Comparison of ENCODE assay signal across 22 cellular contexts in the genomic region with DNA sequence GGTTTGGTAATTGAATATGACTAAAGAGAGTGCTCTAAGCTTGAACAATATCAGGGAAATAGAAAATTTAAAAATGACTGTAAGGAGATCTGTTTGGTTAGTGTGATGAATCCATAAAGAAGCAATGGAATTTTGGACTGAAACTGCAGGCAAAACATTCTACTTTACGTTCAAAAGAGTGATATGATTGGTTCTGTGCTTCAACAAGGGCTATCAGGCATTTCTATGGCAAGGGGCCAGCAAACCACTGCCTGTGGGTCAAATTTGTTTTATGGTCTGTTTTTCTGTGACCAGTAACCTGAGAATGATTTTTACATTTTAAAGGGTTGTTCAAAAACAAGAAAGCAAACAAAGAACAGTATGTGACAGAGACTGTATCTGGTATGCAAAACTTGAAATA.
DNase-seq lines count a peak whose midpoint lies in the region; ATAC-seq and TF ChIP-seq lines count a peak whose summit lies in the region.
"Had no signal": no experiment of that assay in that cellular context is flagged by ENCODE, and none has a peak within 500 bp of the region (broad histone marks: within the 10 kb centered on the region; RNA-seq: fewer than 3 reads in every experiment).

No MANE protein-coding gene starts in this region.

- intact Hi-C loops in CD8-positive, alpha-beta T cell (cut with DNase I, micrococcal nuclease), result no loop called here
- intact Hi-C loops in left ventricle myocardium inferior (cut with micrococcal nuclease), result no loop called here
- intact Hi-C loops in Caco-2 (cut with micrococcal nuclease; ENCODE audit: unreplicated experiment), result no loop called here

- DNase-seq in AG09309 (ENCODE audit: low read depth), result peak; percentile 16
- peak; percentile 69 for DNase-seq in adipocyte (ENCODE audit: low read depth)
- peak; percentile 9 for DNase-seq in iris pigment epithelial cell (ENCODE audit: low read depth)
- no peak for DNase-seq in CD8-positive, alpha-beta T cell
- no peak for DNase-seq in left ventricle myocardium inferior
- DNase-seq in NOMO-1 (lab: John Stamatoyannopoulos, UW; ENCODE audit: unreplicated experiment in 2 of 2), result no peak
- no peak for DNase-seq in Caco-2
- DNase-seq: activated CD8-positive, alpha-beta memory T cell treated with anti-CD3 and anti-CD28 coated beads for 24 hours; activated naive CD8-positive, alpha-beta T cell treated with anti-CD3 and anti-CD28 coated beads, Interleukin-2, amount 10 ng/mL, durations not matched to agents 7 days and 5 days; erythroblast; glutamatergic neuron; NCI-H510A; OCI-M1; SJCRH30 had no signal

- no peak for ATAC-seq in CD8-positive, alpha-beta T cell
- ATAC-seq: activated CD4-positive, CD25-positive, alpha-beta regulatory T cell treated with anti-CD3 and anti-CD28 coated beads, Interleukin-2, amount 50 U/mL, for 24 hours; GM23338; sciatic nerve had no signal

- H3K27me3 Mint-ChIP-seq in CD8-positive, alpha-beta T cell (ENCODE audit: low read depth), result peaks cover 2% of the 10 kb centered on the region
- H3K27me3 Mint-ChIP-seq in Caco-2 (ENCODE audit: insufficient read depth, unreplicated experiment), result peaks cover 3% of the 10 kb centered on the region

- TF ChIP-seq CTCF in AG09309 (IDR thresholded peaks at IDR 0.05; ENCODE audit: control insufficient read depth, insufficient read depth, low read depth, low read length, missing control alignments) (no peak), HEK293 (tag by site-specific recombination; IDR thresholded peaks at IDR 0.05) (no peak), left ventricle myocardium inferior (IDR thresholded peaks at IDR 0.05; ENCODE audit: borderline replicate concordance) (no peak), Caco-2 (IDR thresholded peaks at IDR 0.05; ENCODE audit: insufficient read depth in 1 of 2, low read depth in 1 of 2, low read length in 1 of 2, severe bottlenecking in 1 of 2, unreplicated experiment in 1 of 2) (no peak)
- TF ChIP-seq CTCF in CD8-positive, alpha-beta T cell (IDR thresholded peaks at IDR 0.05), result no peak

- no peaks in the 10 kb centered on the region for H3K27me3 ChIP-seq in adipocyte (replicated peaks; ENCODE audit: control insufficient read depth, insufficient read depth, low read length)
- no peaks in the 10 kb centered on the region for H3K27me3 ChIP-seq in CD8-positive, alpha-beta T cell (ENCODE audit: insufficient read depth, low read length)
- no peaks in the 10 kb centered on the region for H3K27me3 ChIP-seq in left ventricle myocardium inferior (ENCODE audit: low read depth)
- H3K27me3 ChIP-seq in Caco-2 (replicated peaks; ENCODE audit: control insufficient read depth, insufficient read depth, low read length), result no peaks in the 10 kb centered on the region
- H3K27me3 ChIP-seq: cardiac muscle cell, ovary, SJCRH30, vagina had no signal

- no peaks in the 10 kb centered on the region for H3K9me3 Mint-ChIP-seq in CD8-positive, alpha-beta T cell
- H3K9me3 Mint-ChIP-seq in Caco-2 (ENCODE audit: unreplicated experiment), result no peaks in the 10 kb centered on the region
- H3K9me3 Mint-ChIP-seq: activated naive CD8-positive, alpha-beta T cell treated with anti-CD3 and anti-CD28 coated beads, Interleukin-2, amount 10 ng/mL, durations not matched to agents 7 days and 5 days; GM23338; T-helper 2 cell treated with Interferon-gamma antibody and Interleukin-4, amounts not matched to agents 5 μg/mL and 100 μg/mL, for 36 hours had no signal

- no TSS peak for BruUV-seq in Caco-2 (replicated peaks; lab: Mats Ljungman, UMichigan)

- CTCF ChIA-PET in HEK293 (lab: Yijun Ruan, JAX), result no interaction called here
- CTCF ChIA-PET in CD8-positive, alpha-beta T cell (lab: Charles Lee), result no interaction called here
- CTCF ChIA-PET in Caco-2 (lab: Charles Lee), result no interaction called here

- H3K9me3 ChIP-seq in HEK293 (ENCODE audit: control insufficient read depth, insufficient read depth, low read depth, low read length) (no peaks in the 10 kb centered on the region), adipocyte (ENCODE audit: control insufficient read depth, low read length) (peaks cover 3% of the 10 kb centered on the region), left ventricle myocardium inferior (replicated peaks) (no peaks in the 10 kb centered on the region), Caco-2 (no peaks in the 10 kb centered on the region)
- H3K9me3 ChIP-seq in CD8-positive, alpha-beta T cell (ENCODE audit: low read length), result no peaks in the 10 kb centered on the region
- H3K9me3 ChIP-seq: ovary, SJCRH30, vagina had no signal

- POLR2A ChIA-PET in HEK293 (lab: Yijun Ruan, JAX), result interaction anchor here (1.6 kb wide), 1 partner anchor 14 kb away, joined by 4 read pairs; no protein-coding TSS in a partner anchor
- POLR2A ChIA-PET in CD8-positive, alpha-beta T cell (lab: Charles Lee), result no interaction called here
- POLR2A ChIA-PET in Caco-2 (lab: Charles Lee), result no interaction called here

- H3K4me3 ChIP-seq in AG09309 (ENCODE audit: control insufficient read depth, low read depth, low read length) (no peak overlapping the region), HEK293 (ENCODE audit: low read depth, low read length) (no peak overlapping the region), adipocyte (ENCODE audit: low read length) (no peak overlapping the region), left ventricle myocardium inferior (no peak overlapping the region), Caco-2 (ENCODE audit: low read depth, low read length) (no peak overlapping the region)
- H3K4me3 ChIP-seq in CD8-positive, alpha-beta T cell (ENCODE audit: low read depth, low read length), result no peak overlapping the region
- H3K4me3 ChIP-seq: cardiac muscle cell, GM23338, ovary, SJCRH30, vagina had no signal

- H3K27ac ChIP-seq in HEK293 (ENCODE audit: extremely low read depth, low read depth, low read length) (peak overlapping the region; percentile 72), left ventricle myocardium inferior (replicated peaks) (no peak overlapping the region)
- H3K27ac ChIP-seq in CD8-positive, alpha-beta T cell (ENCODE audit: low read depth, low read length), result no peak overlapping the region
- H3K27ac ChIP-seq: cardiac muscle cell, ovary, SJCRH30, vagina had no signal

- no peaks in the 10 kb centered on the region for H3K36me3 ChIP-seq in HEK293 (ENCODE audit: control insufficient read depth in 2 of 2, insufficient read depth in 1 of 2, low read length in 2 of 2)
- no peaks in the 10 kb centered on the region for H3K36me3 ChIP-seq in adipocyte (ENCODE audit: control insufficient read depth, insufficient read depth, low read length, severe bottlenecking)
- no peaks in the 10 kb centered on the region for H3K36me3 ChIP-seq in CD8-positive, alpha-beta T cell (ENCODE audit: insufficient read depth, low read length)
- H3K36me3 ChIP-seq in left ventricle myocardium inferior, result no peaks in the 10 kb centered on the region
- no peaks in the 10 kb centered on the region for H3K36me3 ChIP-seq in Caco-2 (ENCODE audit: control insufficient read depth, insufficient read depth, low read length)
- H3K36me3 ChIP-seq: cardiac muscle cell, ovary, SJCRH30, vagina had no signal

- no peak overlapping the region for H3K9ac ChIP-seq in adipocyte (ENCODE audit: low read length)

- no peak overlapping the region for H3K4me3 Mint-ChIP-seq in CD8-positive, alpha-beta T cell
- no peak overlapping the region for H3K4me3 Mint-ChIP-seq in Caco-2 (ENCODE audit: unreplicated experiment)
- H3K4me3 Mint-ChIP-seq: activated naive CD8-positive, alpha-beta T cell treated with anti-CD3 and anti-CD28 coated beads, Interleukin-2, amount 10 ng/mL, durations not matched to agents 7 days and 5 days; GM23338; T-helper 2 cell treated with Interferon-gamma antibody and Interleukin-4, amounts not matched to agents 5 μg/mL and 100 μg/mL, for 36 hours had no signal

- no peak overlapping the region for H3K27ac Mint-ChIP-seq in CD8-positive, alpha-beta T cell
- H3K27ac Mint-ChIP-seq in Caco-2 (ENCODE audit: unreplicated experiment), result no peak overlapping the region
- H3K27ac Mint-ChIP-seq: activated naive CD8-positive, alpha-beta T cell treated with anti-CD3 and anti-CD28 coated beads, Interleukin-2, amount 10 ng/mL, durations not matched to agents 7 days and 5 days; GM23338; T-helper 2 cell treated with Interferon-gamma antibody and Interleukin-4, amounts not matched to agents 5 μg/mL and 100 μg/mL, for 36 hours had no signal

- no peaks in the 10 kb centered on the region for H3K4me1 Mint-ChIP-seq in CD8-positive, alpha-beta T cell (ENCODE audit: low read depth)
- no peaks in the 10 kb centered on the region for H3K4me1 Mint-ChIP-seq in Caco-2 (ENCODE audit: low read depth, unreplicated experiment)
- H3K4me1 Mint-ChIP-seq: activated naive CD8-positive, alpha-beta T cell treated with anti-CD3 and anti-CD28 coated beads, Interleukin-2, amount 10 ng/mL, durations not matched to agents 7 days and 5 days; GM23338 had no signal

- no peaks in the 10 kb centered on the region for H3K36me3 Mint-ChIP-seq in CD8-positive, alpha-beta T cell
- no peaks in the 10 kb centered on the region for H3K36me3 Mint-ChIP-seq in Caco-2 (ENCODE audit: insufficient read depth, unreplicated experiment)
- H3K36me3 Mint-ChIP-seq: activated naive CD8-positive, alpha-beta T cell treated with anti-CD3 and anti-CD28 coated beads, Interleukin-2, amount 10 ng/mL, durations not matched to agents 7 days and 5 days had no signal

- H3K4me1 ChIP-seq in HEK293 (ENCODE audit: control insufficient read depth, insufficient read depth, low read length), result peaks cover 17% of the 10 kb centered on the region
- peaks cover 18% of the 10 kb centered on the region for H3K4me1 ChIP-seq in adipocyte (ENCODE audit: control insufficient read depth, insufficient read depth, low read length)
- no peaks in the 10 kb centered on the region for H3K4me1 ChIP-seq in CD8-positive, alpha-beta T cell (ENCODE audit: insufficient read depth, low read length)
- H3K4me1 ChIP-seq in left ventricle myocardium inferior, result no peaks in the 10 kb centered on the region
- H3K4me1 ChIP-seq in Caco-2, result no peaks in the 10 kb centered on the region
- H3K4me1 ChIP-seq: SJCRH30 had no signal

TF ChIP-seq in HEK293, 187 proteins besides CTCF, POLR2A, EP300 and RAD21 (continues in another document):
- TF ChIP-seq GFI1B (tag by site-specific recombination; IDR thresholded peaks at IDR 0.05), result 0 out of 2 replicates have a peak, but pooled peaks have one; percentile 22

Comparison
In these comparisons a context has a peak if more than half of its experiments do, and no peak if none do; other contexts are left out.
1. DNase-seq: peak in AG09309 (single experiment), adipocyte (single experiment) and iris pigment epithelial cell (single experiment); none in CD8-positive, alpha-beta T cell (0 of 7), left ventricle myocardium inferior (single experiment), NOMO-1 (0 of 2) and Caco-2 (0 of 2).